Comparison of ENCODE assay signal across 29 cellular contexts in the genomic region with DNA sequence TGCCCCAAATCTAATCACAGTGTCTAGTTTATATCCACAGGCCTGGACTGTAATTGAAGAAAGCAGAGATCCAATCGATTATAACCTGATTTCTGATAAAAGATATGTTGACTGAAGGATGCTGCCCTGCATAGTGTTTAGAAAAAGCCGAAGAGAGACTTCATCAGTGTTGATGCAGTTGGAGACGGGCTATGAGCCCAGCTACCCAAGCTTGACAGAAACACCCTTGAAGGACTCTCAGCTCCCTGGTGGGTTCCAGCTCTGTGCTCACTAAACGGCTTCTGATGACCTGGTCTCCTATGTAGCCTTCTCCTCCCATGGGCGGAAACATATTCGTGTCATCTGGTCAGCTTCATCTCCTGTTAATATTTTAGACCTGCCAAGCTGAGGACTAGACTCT.
"Had no signal": no experiment of that assay in that cellular context is flagged by ENCODE, and none has a peak within 500 bp of the region (broad histone marks: within the 10 kb centered on the region; RNA-seq: fewer than 3 reads in every experiment).

No MANE protein-coding gene starts in this region.

- H3K4me1 ChIP-seq: parathyroid adenoma, psoas muscle, right lobe of liver, transverse colon had no signal

- ATAC-seq: heart left ventricle; left cardiac atrium; left lobe of liver; lower lobe of right lung; natural killer cell; psoas muscle; right lobe of liver; stimulated activated memory B cell treated with anti-CD40 and anti-IgM and Interleukin-4, amounts not matched to agents 10 μg/mL and 1 μg/mL and 100 μg/mL, for 72 hours; stimulated activated naive CD8-positive, alpha-beta T cell treated with anti-CD3 and anti-CD28 coated beads, Interleukin-15, amount 100 ng/mL, for 72 hours had no signal

- H3K27me3 Mint-ChIP-seq: stimulated activated memory B cell treated with anti-CD40 and anti-IgM and Interleukin-4, amounts not matched to agents 10 μg/mL and 1 μg/mL and 100 μg/mL, for 72 hours; stimulated activated naive CD8-positive, alpha-beta T cell treated with anti-CD3 and anti-CD28 coated beads, Interleukin-15, amount 100 ng/mL, for 72 hours had no signal

- H3K4me1 Mint-ChIP-seq: mesothelial cell of epicardium had no signal

- H3K36me3 Mint-ChIP-seq: immature natural killer cell; mesothelial cell of epicardium; naive B cell; natural killer cell; neural progenitor cell; stimulated activated memory B cell treated with anti-CD40 and anti-IgM and Interleukin-4, amounts not matched to agents 10 μg/mL and 1 μg/mL and 100 μg/mL, for 72 hours had no signal

- H3K27ac Mint-ChIP-seq: immature natural killer cell; mesothelial cell of epicardium; natural killer cell; nephron progenitor cell; neural progenitor cell; stimulated activated memory B cell treated with anti-CD40 and anti-IgM and Interleukin-4, amounts not matched to agents 10 μg/mL and 1 μg/mL and 100 μg/mL, for 72 hours; stimulated activated naive CD8-positive, alpha-beta T cell treated with anti-CD3 and anti-CD28 coated beads, Interleukin-15, amount 100 ng/mL, for 72 hours had no signal

- H3K27me3 ChIP-seq: heart left ventricle, right lobe of liver, transverse colon, upper lobe of left lung had no signal

- H3K4me3 Mint-ChIP-seq: immature natural killer cell; mesothelial cell of epicardium; naive B cell; natural killer cell; nephron progenitor cell; neural progenitor cell; stimulated activated memory B cell treated with anti-CD40 and anti-IgM and Interleukin-4, amounts not matched to agents 10 μg/mL and 1 μg/mL and 100 μg/mL, for 72 hours; stimulated activated naive CD8-positive, alpha-beta T cell treated with anti-CD3 and anti-CD28 coated beads, Interleukin-15, amount 100 ng/mL, for 72 hours had no signal

- DNase-seq: heart left ventricle; hypothalamus; immature natural killer cell; islet precursor cell; left cardiac atrium; lower lobe of right lung; mesendoderm; naive B cell; natural killer cell; nephron progenitor cell; occipital lobe; psoas muscle; right lobe of liver; stimulated activated CD4-positive, alpha-beta T cell treated with anti-CD3 and anti-CD28 coated beads, Interleukin-1b, Interleukin-23, amount 100 ng/mL, for 48 hours; stimulated activated CD4-positive, alpha-beta T cell treated with anti-CD3 and anti-CD28 coated beads, Interleukin-2, amount 100 ng/mL, for 48 hours; stimulated activated CD4-positive, alpha-beta T cell treated with anti-CD3 and anti-CD28 coated beads, Interleukin-4, amount 100 ng/mL, for 4 hours; stimulated activated CD8-positive, alpha-beta memory T cell treated with anti-CD3 and anti-CD28 coated beads, Interleukin-4, amount 100 ng/mL, for 48 hours; stimulated activated naive CD4-positive, alpha-beta T cell treated with Interleukin-2 at 50 U/mL for 16 hours; stimulated activated naive CD8-positive, alpha-beta T cell treated with anti-CD3 and anti-CD28 coated beads, Interleukin-15, amount 100 ng/mL, for 72 hours; substantia nigra; transverse colon; upper lobe of left lung had no signal

- H3K9me3 Mint-ChIP-seq: immature natural killer cell; mesothelial cell of epicardium; naive B cell; natural killer cell; nephron progenitor cell; neural progenitor cell; stimulated activated memory B cell treated with anti-CD40 and anti-IgM and Interleukin-4, amounts not matched to agents 10 μg/mL and 1 μg/mL and 100 μg/mL, for 72 hours; stimulated activated naive CD8-positive, alpha-beta T cell treated with anti-CD3 and anti-CD28 coated beads, Interleukin-15, amount 100 ng/mL, for 72 hours had no signal

- H3K9me3 ChIP-seq: heart left ventricle, lower lobe of right lung, neutrophil, psoas muscle, right lobe of liver, transverse colon, upper lobe of left lung had no signal

- H3K36me3 ChIP-seq: heart left ventricle, lower lobe of right lung, neural progenitor cell, neutrophil, right lobe of liver, transverse colon, upper lobe of left lung had no signal

- H3K27ac ChIP-seq: neural progenitor cell, neutrophil, parathyroid adenoma, psoas muscle, right lobe of liver, transverse colon had no signal

- H3K4me3 ChIP-seq: heart left ventricle, lower lobe of right lung, neural progenitor cell, psoas muscle, right lobe of liver, smooth muscle cell, transverse colon, upper lobe of left lung had no signal
